ENCODE assay signal across 23 cellular contexts in genomic region chr20:56842086-56842485, GRCh38.
DNase-seq lines count a peak whose midpoint lies in the region; ATAC-seq and TF ChIP-seq lines count a peak whose summit lies in the region.
"Had no signal": no experiment of that assay in that cellular context is flagged by ENCODE, and none has a peak within 500 bp of the region (broad histone marks: within the 10 kb centered on the region; RNA-seq: fewer than 3 reads in every experiment).

No MANE protein-coding gene starts in this region.

- H3K14ac ChIP-seq in trophoblast cell (ENCODE audit: low read length), result no peak overlapping the region

- no peak overlapping the region for H3K4me2 ChIP-seq in trophoblast cell (ENCODE audit: low read length)
- H3K4me2 ChIP-seq: A549; BLaER1 treated with 17β-estradiol and CSF1 and Interleukin-3, amounts not matched to agents 10 nM and 100 nM had no signal

- no peaks in the 10 kb centered on the region for H3K9me3 Mint-ChIP-seq in CD8-positive, alpha-beta T cell
- H3K9me3 Mint-ChIP-seq: CD4-positive, alpha-beta T cell had no signal

- no CpG with 5 or more reads among the region's 9 CpGs for WGBS in trophoblast cell (ENCODE audit: extremely low coverage, insufficient coverage, insufficient read length)
- WGBS in sigmoid colon, 2 donors, result 86 to 92% methylated on average over 9 of the region's 9 CpGs

- no peak overlapping the region for H3K4ac ChIP-seq in trophoblast cell (ENCODE audit: low read depth, low read length)

- H3K79me1 ChIP-seq in trophoblast cell (ENCODE audit: low read length), result peaks cover 6% of the 10 kb centered on the region

- intact Hi-C loops in sigmoid colon (cut with DNase I), result loop anchor here (5.0 kb wide), 1 partner anchor 55 kb away; no protein-coding TSS in a partner anchor
- intact Hi-C loops in CD8-positive, alpha-beta T cell (cut with DNase I, micrococcal nuclease), result no loop called here

- no peaks in the 10 kb centered on the region for H3K9me3 ChIP-seq in muscle layer of colon (ENCODE audit: low read length)
- no peaks in the 10 kb centered on the region for H3K9me3 ChIP-seq in trophoblast cell (ENCODE audit: insufficient read depth, low read depth, low read length)
- H3K9me3 ChIP-seq in sigmoid colon, result no peaks in the 10 kb centered on the region
- H3K9me3 ChIP-seq in CD8-positive, alpha-beta T cell (ENCODE audit: low read length), result no peaks in the 10 kb centered on the region
- H3K9me3 ChIP-seq: A549 had no signal

- peak overlapping the region; percentile 63 for H3K27ac ChIP-seq in muscle layer of colon (ENCODE audit: low read depth, low read length)
- H3K27ac ChIP-seq in trophoblast cell (ENCODE audit: low read depth, low read length), result no peak overlapping the region
- H3K27ac ChIP-seq in sigmoid colon, result peak overlapping the region in 3 of 4 donors; percentile 57 to 72 (median 70)
- no peak overlapping the region for H3K27ac ChIP-seq in CD8-positive, alpha-beta T cell (ENCODE audit: low read depth, low read length)
- H3K27ac ChIP-seq: 22Rv1; A549; BLaER1 treated with 17β-estradiol and CSF1 and Interleukin-3, amounts not matched to agents 10 nM and 100 nM; C4-2B had no signal

- H2BK12ac ChIP-seq in trophoblast cell (ENCODE audit: low read length), result peak overlapping the region; percentile 18

- H4K8ac ChIP-seq in trophoblast cell (ENCODE audit: low read depth, low read length), result no peak overlapping the region

- H3K4me1 ChIP-seq in muscle layer of colon (ENCODE audit: insufficient read depth, low read length), result peaks cover 76% of the 10 kb centered on the region
- H3K4me1 ChIP-seq in trophoblast cell (ENCODE audit: control insufficient read depth in 1 of 2, insufficient read depth in 2 of 2, low read length in 2 of 2), result peaks cover 17 to 22% of the 10 kb centered on the region in 2 experiments
- H3K4me1 ChIP-seq in sigmoid colon, result peaks cover 0 to 71% (median 52%) of the 10 kb centered on the region in 4 donors
- no peaks in the 10 kb centered on the region for H3K4me1 ChIP-seq in CD8-positive, alpha-beta T cell (ENCODE audit: insufficient read depth, low read length)
- H3K4me1 ChIP-seq: A549 had no signal

- H4K12ac ChIP-seq in trophoblast cell (ENCODE audit: low read depth, low read length), result no peak overlapping the region

- no peak for TF ChIP-seq EP300 in sigmoid colon (IDR thresholded peaks at IDR 0.05)

- H3K79me2 ChIP-seq in trophoblast cell (ENCODE audit: control insufficient read depth, insufficient read depth, low read length, poor library complexity), result no peaks in the 10 kb centered on the region

- CTCF ChIA-PET in CD8-positive, alpha-beta T cell (lab: Charles Lee), result no interaction called here

- H3K4me1 Mint-ChIP-seq in CD8-positive, alpha-beta T cell (ENCODE audit: low read depth), result no peaks in the 10 kb centered on the region
- H3K4me1 Mint-ChIP-seq: B cell; CD8-positive, alpha-beta memory T cell had no signal

- TF ChIP-seq CTCF in sigmoid colon (IDR thresholded peaks at IDR 0.05), result no peak
- no peak for TF ChIP-seq CTCF in CD8-positive, alpha-beta T cell (IDR thresholded peaks at IDR 0.05)

- H3K27ac Mint-ChIP-seq in CD8-positive, alpha-beta T cell, result no peak overlapping the region
- H3K27ac Mint-ChIP-seq: B cell; CD4-positive, alpha-beta T cell had no signal

- no peaks in the 10 kb centered on the region for H3K27me3 ChIP-seq in muscle layer of colon (ENCODE audit: control insufficient read depth in 1 of 2, insufficient read depth in 2 of 2, low read length in 2 of 2)
- H3K27me3 ChIP-seq in trophoblast cell (ENCODE audit: insufficient read depth, low read length), result no peaks in the 10 kb centered on the region
- no peaks in the 10 kb centered on the region for H3K27me3 ChIP-seq in sigmoid colon
- no peaks in the 10 kb centered on the region for H3K27me3 ChIP-seq in CD8-positive, alpha-beta T cell (ENCODE audit: insufficient read depth, low read length)
- H3K27me3 ChIP-seq: BLaER1 treated with 17β-estradiol and CSF1 and Interleukin-3, amounts not matched to agents 10 nM and 100 nM had no signal

- ATAC-seq in CD8-positive, alpha-beta T cell, result no peak
- ATAC-seq in HG03571 (IDR thresholded peaks at IDR 0.05; ENCODE audit: unreplicated experiment), result no peak
- ATAC-seq: A549, GM12878 had no signal

- H3K4me3 Mint-ChIP-seq in CD8-positive, alpha-beta T cell, result no peak overlapping the region
- H3K4me3 Mint-ChIP-seq: B cell; CD4-positive, alpha-beta T cell; CD8-positive, alpha-beta memory T cell had no signal

- no peak overlapping the region for H2BK5ac ChIP-seq in trophoblast cell (ENCODE audit: low read depth, low read length, poor library complexity)

- DNase-seq in DMS 273 (lab: John Stamatoyannopoulos, UW; ENCODE audit: unreplicated experiment), result peak; percentile 9
- DNase-seq in DMS 273 treated with DMSO at 0.1 percent for 48 hours (lab: John Stamatoyannopoulos, UW), result no peak
- no peak for DNase-seq in trophoblast cell
- no peak for DNase-seq in sigmoid colon
- no peak for DNase-seq in CD8-positive, alpha-beta T cell
- DNase-seq: AML-193; CD4-positive, alpha-beta T cell; CD8-positive, alpha-beta memory T cell; COR-L47; DMS153; DMS53; DMS79; DND-41; EL; GDM1 had no signal

- no peaks in the 10 kb centered on the region for H3K36me3 ChIP-seq in muscle layer of colon (ENCODE audit: insufficient read depth, low read length)
- no peaks in the 10 kb centered on the region for H3K36me3 ChIP-seq in trophoblast cell (ENCODE audit: control insufficient read depth in 1 of 2, insufficient read depth in 2 of 2, low read length in 2 of 2)
- no peaks in the 10 kb centered on the region for H3K36me3 ChIP-seq in sigmoid colon
- no peaks in the 10 kb centered on the region for H3K36me3 ChIP-seq in CD8-positive, alpha-beta T cell (ENCODE audit: insufficient read depth, low read length)
- H3K36me3 ChIP-seq: BLaER1 treated with 17β-estradiol and CSF1 and Interleukin-3, amounts not matched to agents 10 nM and 100 nM had no signal

- POLR2A ChIA-PET in CD8-positive, alpha-beta T cell (lab: Charles Lee), result no interaction called here

- no peaks in the 10 kb centered on the region for H3K36me3 Mint-ChIP-seq in CD8-positive, alpha-beta T cell
- H3K36me3 Mint-ChIP-seq: CD8-positive, alpha-beta memory T cell had no signal

- H3K9ac ChIP-seq in muscle layer of colon (ENCODE audit: low read length), result no peak overlapping the region
- no peak overlapping the region for H3K9ac ChIP-seq in trophoblast cell (ENCODE audit: low read length)
- H3K9ac ChIP-seq: BLaER1 treated with 17β-estradiol and CSF1 and Interleukin-3, amounts not matched to agents 10 nM and 100 nM had no signal

- no peak overlapping the region for H3K23ac ChIP-seq in trophoblast cell (ENCODE audit: low read length)

- H2AK5ac ChIP-seq in trophoblast cell (ENCODE audit: low read length), result no peak overlapping the region

- H2AFZ ChIP-seq in trophoblast cell (ENCODE audit: insufficient read depth, low read length, poor library complexity), result no peak overlapping the region

- peaks cover 3% of the 10 kb centered on the region for H3K27me3 Mint-ChIP-seq in CD8-positive, alpha-beta T cell (ENCODE audit: low read depth)

- no peak overlapping the region for H3K4me3 ChIP-seq in muscle layer of colon (ENCODE audit: low read depth in 1 of 2, low read length in 2 of 2)
- H3K4me3 ChIP-seq in trophoblast cell (ENCODE audit: low read depth, low read length), result no peak overlapping the region
- no peak overlapping the region for H3K4me3 ChIP-seq in sigmoid colon
- H3K4me3 ChIP-seq in CD8-positive, alpha-beta T cell (ENCODE audit: low read depth, low read length), result no peak overlapping the region
- H3K4me3 ChIP-seq: A549, GM12878 had no signal

- H2BK120ac ChIP-seq in trophoblast cell (ENCODE audit: insufficient read depth, low read length, poor library complexity), result no peak overlapping the region

- H4K91ac ChIP-seq in trophoblast cell (ENCODE audit: low read depth, low read length), result peak overlapping the region; percentile 20

- H3K18ac ChIP-seq in trophoblast cell (ENCODE audit: low read length), result no peak overlapping the region

- TF ChIP-seq POLR2A in sigmoid colon (IDR thresholded peaks at IDR 0.05), result no peak

Comparison
In these comparisons a context has a peak if more than half of its experiments do, and no peak if none do; other contexts are left out.
1. H3K27ac ChIP-seq: peak in muscle layer of colon (single experiment) and sigmoid colon (3 of 4); none in trophoblast cell (single experiment) and CD8-positive, alpha-beta T cell (single experiment).